ENCODE assay signal across 2 cellular contexts in the genomic region with DNA sequence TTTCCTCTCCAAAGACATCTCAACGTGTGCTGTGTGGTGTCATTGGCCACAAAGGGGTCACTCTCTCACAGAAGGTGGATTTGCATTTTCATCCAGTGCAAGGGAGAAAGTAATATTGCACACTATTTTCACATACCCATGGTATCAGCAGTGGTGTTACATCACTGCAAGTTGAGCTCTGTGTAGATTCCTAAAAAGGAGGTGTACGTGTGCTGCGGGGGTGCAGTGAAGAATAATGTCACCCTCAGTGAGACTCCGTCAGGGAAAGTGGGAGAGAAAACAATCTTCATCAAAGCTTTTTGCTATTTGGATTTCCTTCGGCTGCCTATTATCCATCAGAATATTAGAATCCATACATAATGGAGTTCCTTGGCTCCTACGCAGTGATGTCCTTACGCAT.
TF ChIP-seq lines count a peak whose summit lies in the region.

No MANE protein-coding gene starts in this region.

TF ChIP-seq in HEK293, 187 proteins besides CTCF, POLR2A, EP300 and RAD21 (continued from another document):
- no peak for TF ChIP-seq ZFP41 (tag by site-specific recombination; IDR thresholded peaks at IDR 0.05; ENCODE audit: borderline replicate concordance)

TF ChIP-seq in H1, 55 proteins besides CTCF, POLR2A, EP300 and RAD21:
- TF ChIP-seq MAX (IDR thresholded peaks at IDR 0.05) = no peak
- TF ChIP-seq CHD1 (IDR thresholded peaks at IDR 0.05; ENCODE audit: low read depth, low read length) = no peak
- TF ChIP-seq RBBP5 (IDR thresholded peaks at IDR 0.05; ENCODE audit: borderline replicate concordance, low read depth, low read length) = no peak
- TF ChIP-seq NRF1 (IDR thresholded peaks at IDR 0.05; ENCODE audit: low read depth, low read length) = no peak
- no peak for TF ChIP-seq CTBP2 (IDR thresholded peaks at IDR 0.05; ENCODE audit: borderline replicate concordance, insufficient read depth, insufficient read length, low read length)
- no peak for TF ChIP-seq HDAC6 (IDR thresholded peaks at IDR 0.05; ENCODE audit: low read depth, low read length)
- TF ChIP-seq GABPA (IDR thresholded peaks at IDR 0.05; ENCODE audit: borderline replicate concordance, insufficient read depth, low read length) = no peak
- TF ChIP-seq BCL11A (IDR thresholded peaks at IDR 0.05; ENCODE audit: low read depth in 2 of 2, low read length in 2 of 2) = no peak
- no peak for TF ChIP-seq GTF2F1 (IDR thresholded peaks at IDR 0.05; ENCODE audit: borderline replicate concordance, low read depth, low read length)
- no peak for TF ChIP-seq USF2 (IDR thresholded peaks at IDR 0.05; ENCODE audit: low read length)
- TF ChIP-seq BRCA1 (IDR thresholded peaks at IDR 0.05; ENCODE audit: low read depth, low read length) = no peak
- TF ChIP-seq SIX5 (IDR thresholded peaks at IDR 0.05; ENCODE audit: low read depth, low read length) = no peak
- no peak for TF ChIP-seq YY1 (IDR thresholded peaks at IDR 0.05; ENCODE audit: low read depth, low read length)
- TF ChIP-seq JUND (IDR thresholded peaks at IDR 0.05; ENCODE audit: low read length) = no peak
- TF ChIP-seq RNF2 (IDR thresholded peaks at IDR 0.05; ENCODE audit: borderline replicate concordance, low read depth, low read length, missing control alignments, poor library complexity, severe bottlenecking) = no peak
- no peak for TF ChIP-seq SP2 (IDR thresholded peaks at IDR 0.05; ENCODE audit: low read length)
